ENCODE assay signal across 22 cellular contexts in genomic region chr2:1722692-1723091, GRCh38. TPM values are rescaled to one million over a fixed set of nuclear protein-coding genes. Genes with fewer than 3 reads are reported as not detected.
A peak's percentile ranks its signal among the peaks of the same experiment; 100 is the strongest.
DNase-seq lines count a peak whose midpoint lies in the region; ATAC-seq, FAIRE-seq and TF ChIP-seq lines count a peak whose summit lies in the region.
"Had no signal": no experiment of that assay in that cellular context is flagged by ENCODE, and none has a peak within 500 bp of the region (broad histone marks: within the 10 kb centered on the region; RNA-seq: fewer than 3 reads in every experiment).

No MANE protein-coding gene starts in this region.

- peaks cover 23% of the 10 kb centered on the region for H3K4me1 ChIP-seq in IMR-90 (ENCODE audit: control insufficient read depth, insufficient read depth, low read length)
- peaks cover 27% of the 10 kb centered on the region for H3K4me1 ChIP-seq in keratinocyte (ENCODE audit: control insufficient read depth, extremely low read depth, insufficient read depth, low read length)
- H3K4me1 ChIP-seq in skeletal muscle tissue (ENCODE audit: control insufficient read depth in 3 of 3, insufficient read depth in 3 of 3, low read length in 3 of 3) = peaks cover 19 to 36% (median 27%) of the 10 kb centered on the region in 3 donors
- H3K4me1 ChIP-seq in body of pancreas = no peaks in the 10 kb centered on the region

- dilution Hi-C loops in IMR-90 (cut with HindIII; ENCODE audit: low sequenced_read_pairs, unreplicated experiment) (no loop called here), keratinocyte (cut with MboI; ENCODE audit: extremely low pct_ligation_motif_present, low sequenced_read_pairs) (no loop called here)

- H3K9me1 ChIP-seq in IMR-90 (ENCODE audit: insufficient read depth, low read length) (peaks cover 36% of the 10 kb centered on the region), keratinocyte (ENCODE audit: control insufficient read depth, extremely low read depth, insufficient read depth, low read length) (no peaks in the 10 kb centered on the region)

- peak overlapping the region; percentile 68 for H4K91ac ChIP-seq in IMR-90 (ENCODE audit: insufficient read depth, low read depth, low read length)

- H2AK5ac ChIP-seq in IMR-90 (ENCODE audit: low read depth, low read length) = peak overlapping the region; percentile 96

- peak overlapping the region; percentile 50; the same call in 1 of the 2 replicates for H3K18ac ChIP-seq in IMR-90 (ENCODE audit: low read depth, low read length)

- H3K27ac ChIP-seq in IMR-90 (ENCODE audit: insufficient read depth, low read length) (peak overlapping the region; percentile 14), SK-N-MC (peak overlapping the region; percentile 80), keratinocyte (ENCODE audit: control insufficient read depth, insufficient read depth, low read length) (peak overlapping the region; percentile 93), skeletal muscle tissue (ENCODE audit: low read depth, low read length) (peak overlapping the region; percentile 88), body of pancreas (no peak overlapping the region)

- WGBS in IMR-90 (ENCODE audit: extremely low coverage in 2 of 2, insufficient read length in 1 of 2), 2 experiments = 100% methylated on average over 1 of the region's 3 CpGs; no CpG with 5 or more reads in 1 of the 2 experiments
- 57 to 62% methylated on average over 3 of the region's 3 CpGs for whole genome bisulfite sequencing in body of pancreas, 2 donors

- TF ChIP-seq POLR2A in IMR-90 (IDR thresholded peaks at IDR 0.05; ENCODE audit: low read depth, low read length) (no peak; the same call in 1 of the 2 replicates), body of pancreas (IDR thresholded peaks at IDR 0.05) (no peak)

- H2AFZ ChIP-seq in IMR-90 (replicated peaks; ENCODE audit: low read length, poor library complexity) = no peak overlapping the region
- H2AFZ ChIP-seq in keratinocyte (ENCODE audit: control insufficient read depth, low read length) = no peak overlapping the region

- H3K23ac ChIP-seq in IMR-90 (ENCODE audit: low read depth, low read length) = peak overlapping the region; percentile 84

- peak overlapping the region in 1 of 2 experiments; percentile 82; a peak in 2 of 4 replicates for H4K8ac ChIP-seq in IMR-90 (ENCODE audit: low read depth in 2 of 2, low read length in 2 of 2)

- H3K27me3 ChIP-seq in IMR-90 (ENCODE audit: control insufficient read depth, insufficient read depth, low read length) (no peaks in the 10 kb centered on the region), keratinocyte (ENCODE audit: control insufficient read depth, extremely low read depth, insufficient read depth, low read length) (no peaks in the 10 kb centered on the region), skeletal muscle tissue (ENCODE audit: control insufficient read depth in 3 of 3, insufficient read depth in 3 of 3, low read length in 3 of 3) (peaks cover 5 to 30% (median 21%) of the 10 kb centered on the region in 3 donors), body of pancreas (no peaks in the 10 kb centered on the region)

- peak overlapping the region; percentile 89 for H2BK20ac ChIP-seq in IMR-90 (ENCODE audit: low read depth, low read length)

- ATAC-seq in IMR-90 (ENCODE audit: low read depth) = no peak
- ATAC-seq in HG02571 (IDR thresholded peaks at IDR 0.05; ENCODE audit: unreplicated experiment) = no peak
- no peak for ATAC-seq in body of pancreas
- ATAC-seq: natural killer cell treated with Interleukin-12 subunit alpha and Interleukin-12 subunit beta and Interleukin-15 and Interleukin-18, amount 100 ng/mL, for 72 hours; stimulated activated naive CD8-positive, alpha-beta T cell treated with anti-CD3 and anti-CD28 coated beads, Interleukin-15, amount 100 ng/mL, for 72 hours; T-cell had no signal

- peak overlapping the region; percentile 93 for H2BK120ac ChIP-seq in IMR-90 (ENCODE audit: low read depth, low read length)

- in situ Hi-C loops in IMR-90 (cut with MboI; ENCODE audit: low sequenced_read_pairs) = no loop called here

- H3K79me2 ChIP-seq in keratinocyte (ENCODE audit: control insufficient read depth, insufficient read depth, low read length) = peaks cover 56% of the 10 kb centered on the region

- CTCF ChIA-PET in IMR-90 (lab: Yijun Ruan, JAX) = interaction anchor here (1.0 kb wide), 1 partner anchor 47 kb away, joined by 3 read pairs; no protein-coding TSS in a partner anchor

- H3K4ac ChIP-seq in IMR-90 (ENCODE audit: low read depth, low read length) = peak overlapping the region; percentile 97

- H3K79me1 ChIP-seq in IMR-90 (ENCODE audit: low read depth in 1 of 2, low read length in 2 of 2) = peaks cover 16 to 62% of the 10 kb centered on the region in 2 experiments; a peak in 3 of 4 replicates

- intact Hi-C loops in IMR-90 (cut with micrococcal nuclease) (no loop called here), body of pancreas (cut with DNase I) (no loop called here)

- no peak overlapping the region; the same call in 1 of the 2 replicates for H3K56ac ChIP-seq in IMR-90 (ENCODE audit: extremely low read depth, insufficient read depth, low read length)

- TF ChIP-seq RAD21 in IMR-90 (IDR thresholded peaks at IDR 0.05; ENCODE audit: low read length) = no peak

- peaks cover 2% of the 10 kb centered on the region for H3K36me3 ChIP-seq in IMR-90 (ENCODE audit: control insufficient read depth, insufficient read depth, low read length)
- H3K36me3 ChIP-seq in SK-N-MC (ENCODE audit: insufficient read depth, low read length) = peaks cover 4% of the 10 kb centered on the region; the same call in 1 of the 2 replicates
- H3K36me3 ChIP-seq in keratinocyte (ENCODE audit: control insufficient read depth in 2 of 2, extremely low read depth in 1 of 2, insufficient read depth in 2 of 2, low read length in 2 of 2) = no peaks in the 10 kb centered on the region
- no peaks in the 10 kb centered on the region for H3K36me3 ChIP-seq in skeletal muscle tissue (ENCODE audit: control insufficient read depth in 3 of 3, insufficient read depth in 3 of 3, low read length in 3 of 3)
- H3K36me3 ChIP-seq in body of pancreas (replicated peaks in 1 of 2; ENCODE audit: insufficient read depth in 1 of 2, low read depth in 2 of 2) = no peaks in the 10 kb centered on the region

- POLR2A ChIA-PET in IMR-90 (lab: Charles Lee; ENCODE audit: unreplicated experiment) = no interaction called here

- H3K4me2 ChIP-seq in IMR-90 (ENCODE audit: low read depth, low read length) (no peak overlapping the region), keratinocyte (ENCODE audit: control insufficient read depth, extremely low read depth, insufficient read depth, low read depth, low read length) (no peak overlapping the region)

- H3K9ac ChIP-seq in IMR-90 (ENCODE audit: low read depth, low read length) (no peak overlapping the region), SK-N-MC (ENCODE audit: insufficient read length) (no peak overlapping the region), keratinocyte (ENCODE audit: control insufficient read depth, extremely low read depth, insufficient read depth, low read length) (peak overlapping the region; percentile 77), skeletal muscle tissue (ENCODE audit: low read depth in 1 of 3, low read length in 3 of 3) (no peak overlapping the region)

- H4K20me1 ChIP-seq in IMR-90 (ENCODE audit: insufficient read depth, low read length) (peaks cover 71% of the 10 kb centered on the region), keratinocyte (ENCODE audit: control insufficient read depth, extremely low read depth, insufficient read depth, low read length) (no peaks in the 10 kb centered on the region)

- TF ChIP-seq CTCF in IMR-90 (conservative IDR thresholded peaks at IDR 0.05; ENCODE audit: low read depth, low read length) (no peak), keratinocyte (optimal IDR thresholded peaks at IDR 0.05 in 1 of 3, IDR thresholded peaks at IDR 0.05 in 1 of 3, conservative IDR thresholded peaks at IDR 0.05 in 1 of 3; ENCODE audit: extremely low read depth in 1 of 3, insufficient read depth in 2 of 3, low read length in 3 of 3) (no peak), body of pancreas (IDR thresholded peaks at IDR 0.05) (no peak)

- no peak overlapping the region for H4K5ac ChIP-seq in IMR-90 (ENCODE audit: low read depth, low read length)

- peak overlapping the region; percentile 99 for H2BK5ac ChIP-seq in IMR-90 (ENCODE audit: low read depth, low read length, poor library complexity, severe bottlenecking)

- no peak for FAIRE-seq in keratinocyte (lab: Jason Lieb, UNC)
- FAIRE-seq: kidney, small intestine had no signal

- H2AK9ac ChIP-seq in IMR-90 (replicated peaks; ENCODE audit: low read depth, low read length, poor library complexity) = peak overlapping the region; percentile 33

- peak overlapping the region; percentile 43; the same call in 1 of the 3 replicates for H2BK15ac ChIP-seq in IMR-90 (ENCODE audit: low read depth, low read length)

- no peaks in the 10 kb centered on the region for H3K9me3 ChIP-seq in IMR-90 (ENCODE audit: control insufficient read depth, insufficient read depth, low read length)
- H3K9me3 ChIP-seq in SK-N-MC (ENCODE audit: low read depth, low read length) = no peaks in the 10 kb centered on the region
- H3K9me3 ChIP-seq in keratinocyte (ENCODE audit: control insufficient read depth, low read depth, low read length) = no peaks in the 10 kb centered on the region
- H3K9me3 ChIP-seq in skeletal muscle tissue (ENCODE audit: control insufficient read depth in 3 of 3, low read length in 3 of 3) = no peaks in the 10 kb centered on the region
- no peaks in the 10 kb centered on the region for H3K9me3 ChIP-seq in body of pancreas

- no peak for DNase-seq in IMR-90
- no peak for DNase-seq in SK-N-MC (ENCODE audit: low read depth, low spot score)
- no peak for DNase-seq in keratinocyte (ENCODE audit: low read depth, low spot score)
- DNase-seq in body of pancreas = no peak
- no peak for DNase-seq in activated CD4-positive, alpha-beta T cell treated with anti-CD3 and anti-CD28 coated beads, Interleukin-2, amount 50 U/mL, for 48 hours
- DNase-seq: activated CD4-positive, alpha-beta T cell treated with anti-CD3 and anti-CD28 coated beads for 48 hours; activated effector memory CD4-positive, alpha-beta T cell treated with Interleukin-2 at 50 U/mL for 16 hours; Calu3; H9; hypothalamus; Karpas-422; kidney; NCI-H1092; NCI-H2081; small intestine; stimulated activated CD4-positive, alpha-beta T cell treated with anti-CD3 and anti-CD28 coated beads, Interleukin-4, amount 100 ng/mL, for 1 hour; stimulated activated naive CD8-positive, alpha-beta T cell treated with anti-CD3 and anti-CD28 coated beads, Interleukin-15, amount 100 ng/mL, for 72 hours; T-cell had no signal

- H3K4me3 ChIP-seq in IMR-90 (ENCODE audit: insufficient read depth, low read depth, low read length) (no peak overlapping the region), SK-N-MC (no peak overlapping the region), keratinocyte (ENCODE audit: control insufficient read depth in 2 of 3, extremely low read depth in 1 of 3, insufficient read depth in 2 of 3, low read depth in 1 of 3, low read length in 3 of 3) (no peak overlapping the region), skeletal muscle tissue (ENCODE audit: low read length in 3 of 3) (no peak overlapping the region), body of pancreas (no peak overlapping the region)
- H3K4me3 ChIP-seq: coronary artery had no signal

- TSS peak; percentile 10 for BruUV-seq in IMR-90 (replicated peaks; lab: Mats Ljungman, UMichigan)

- H3K14ac ChIP-seq in IMR-90 (replicated peaks; ENCODE audit: low read depth, low read length) = peak overlapping the region; percentile 94

RNA-seq across cellular contexts. Expression of gene PXDN, which starts 21.6 kb away (rescaled TPM):
- 148 and 153 TPM in 2 replicates for total RNA-seq in IMR-90 (2012; rRNA removed)
- polyA plus RNA-seq in IMR-90 (2012; rRNA removed) = 268 and 332 TPM in 2 replicates
- 300 and 432 TPM in 2 replicates for polyA plus RNA-seq in IMR-90 (2012; cell fraction: cytosol; rRNA removed)
- 369 and 399 TPM in 2 replicates for polyA plus RNA-seq in IMR-90 (2012; cell fraction: nucleus; rRNA removed; ENCODE audit: low replicate concordance)
- 28.3 to 87.9 TPM (median 36.7 TPM) in 3 replicates for polyA plus RNA-seq in keratinocyte
- 14.0 TPM for polyA plus RNA-seq in keratinocyte (2011; ENCODE audit: low read depth)
- 27.1 and 32.4 TPM in 2 replicates for polyA plus RNA-seq in keratinocyte (2011; cell fraction: cytosol; rRNA removed)
- 126 and 141 TPM in 2 replicates for polyA plus RNA-seq in keratinocyte (2011; cell fraction: nucleus; rRNA removed)
- 7.5 and 94.4 TPM in 2 replicates for polyA plus RNA-seq in keratinocyte (2012; ENCODE audit: low replicate concordance)
- 45.0 to 180 TPM (median 60.7 TPM) in 3 replicates for polyA minus RNA-seq in keratinocyte
- polyA minus RNA-seq in keratinocyte (2011; cell fraction: cytosol; rRNA and poly(A)+ RNA removed) = 67.7 TPM
- 173 and 221 TPM in 2 replicates for polyA minus RNA-seq in keratinocyte (2011; cell fraction: nucleus; rRNA and poly(A)+ RNA removed)
- total RNA-seq in skeletal muscle tissue = 106 TPM
- total RNA-seq in body of pancreas = 10 to 100 TPM in 1 of 2 donors, 1 to 10 TPM in 1; 7.0 to 41.9 TPM
- total RNA-seq: Calu3 had no signal

Comparison
In these comparisons a context has a peak if more than half of its experiments do, and no peak if none do; other contexts are left out.
1. H3K27ac ChIP-seq: peak in IMR-90 (single experiment), SK-N-MC (single experiment), keratinocyte (single experiment) and skeletal muscle tissue (single experiment); none in body of pancreas (0 of 4).